ENCODE assay signal across 25 cellular contexts in genomic region chr15:67979281-67979680, GRCh38.
DNase-seq lines count a peak whose midpoint lies in the region; ATAC-seq and TF ChIP-seq lines count a peak whose summit lies in the region.
"Had no signal": no experiment of that assay in that cellular context is flagged by ENCODE, and none has a peak within 500 bp of the region (broad histone marks: within the 10 kb centered on the region; RNA-seq: fewer than 3 reads in every experiment).

No MANE protein-coding gene starts in this region.

- intact Hi-C loops in uterus (cut with DNase I; ENCODE audit: low total_unique reads) (no loop called here), heart right ventricle (cut with DNase I) (no loop called here)

- TF ChIP-seq CTCF in nephron (IDR thresholded peaks at IDR 0.05; ENCODE audit: unreplicated experiment in 3 of 3) (no peak), uterus (IDR thresholded peaks at IDR 0.05) (no peak), heart right ventricle (IDR thresholded peaks at IDR 0.05) (no peak)

- H3K27me3 ChIP-seq in thymus (ENCODE audit: control insufficient read depth, insufficient read depth) (no peaks in the 10 kb centered on the region), uterus (no peaks in the 10 kb centered on the region), heart right ventricle (no peaks in the 10 kb centered on the region)
- H3K27me3 ChIP-seq: BE2C, BLaER1 had no signal

- H3K4me3 ChIP-seq in thymus (ENCODE audit: low read length) (no peak overlapping the region), uterus (no peak overlapping the region), heart right ventricle (no peak overlapping the region)
- H3K4me3 ChIP-seq: BLaER1, GM12878 had no signal

- peak; percentile 7 for DNase-seq in islet precursor cell
- DNase-seq in uterus: no peak
- DNase-seq in NCI-H748 treated with DMSO at 0.1 percent for 48 hours (lab: John Stamatoyannopoulos, UW): no peak
- DNase-seq in heart right ventricle: no peak
- DNase-seq: 8988T; ACHN; BE2C; C1 segment of cervical spinal cord; CD4-positive, alpha-beta memory T cell; CD4-positive, CD25-positive, alpha-beta regulatory T cell; CD8-positive, alpha-beta memory T cell; COR-L47; DMS 273 treated with DMSO at 0.1 percent for 48 hours; DMS153; DMS53; DMS79; DND-41; EL; GDM1 had no signal

- no peaks in the 10 kb centered on the region for H3K36me3 ChIP-seq in thymus (ENCODE audit: control insufficient read depth, insufficient read depth)
- H3K36me3 ChIP-seq in uterus: no peaks in the 10 kb centered on the region
- no peaks in the 10 kb centered on the region for H3K36me3 ChIP-seq in heart right ventricle
- H3K36me3 ChIP-seq: BE2C, BLaER1 had no signal

- H3K9me3 ChIP-seq in thymus (ENCODE audit: control insufficient read depth) (no peaks in the 10 kb centered on the region), uterus (no peaks in the 10 kb centered on the region), heart right ventricle (peaks cover 0 to 14% (median 0%) of the 10 kb centered on the region in 11 donors)
- H3K9me3 ChIP-seq: BE2C, BLaER1 had no signal

- H3K4me1 ChIP-seq in thymus (ENCODE audit: control insufficient read depth, insufficient read depth, low read length): no peaks in the 10 kb centered on the region
- no peaks in the 10 kb centered on the region for H3K4me1 ChIP-seq in uterus
- H3K4me1 ChIP-seq in heart right ventricle: no peaks in the 10 kb centered on the region
- H3K4me1 ChIP-seq: BE2C, BLaER1 had no signal

- peaks cover 9% of the 10 kb centered on the region for H3K36me3 Mint-ChIP-seq in nephron (ENCODE audit: low read depth)
- H3K36me3 Mint-ChIP-seq: CD14-positive monocyte; CD4-positive, alpha-beta memory T cell; CD4-positive, CD25-positive, alpha-beta regulatory T cell had no signal

- no peak for TF ChIP-seq POLR2A in uterus (IDR thresholded peaks at IDR 0.05)

- peaks cover 14% of the 10 kb centered on the region for H3K9me3 Mint-ChIP-seq in nephron

- peak overlapping the region; percentile 18 for H3K27ac ChIP-seq in thymus (ENCODE audit: low read depth)
- no peak overlapping the region for H3K27ac ChIP-seq in uterus
- no peak overlapping the region for H3K27ac ChIP-seq in heart right ventricle
- H3K27ac ChIP-seq: BLaER1 had no signal

- ATAC-seq in HG03520 (IDR thresholded peaks at IDR 0.05; ENCODE audit: unreplicated experiment): no peak
- no peak for ATAC-seq in heart right ventricle
- ATAC-seq: GM12878 had no signal

- H3K4me3 Mint-ChIP-seq in nephron: no peak overlapping the region
- H3K4me3 Mint-ChIP-seq: CD14-positive monocyte; CD4-positive, alpha-beta memory T cell; CD4-positive, CD25-positive, alpha-beta regulatory T cell; CD8-positive, alpha-beta memory T cell had no signal

- H3K4me1 Mint-ChIP-seq in nephron: peaks cover 18% of the 10 kb centered on the region
- H3K4me1 Mint-ChIP-seq: CD14-positive monocyte; CD4-positive, alpha-beta memory T cell; CD4-positive, CD25-positive, alpha-beta regulatory T cell; CD8-positive, alpha-beta memory T cell had no signal

- H3K27ac Mint-ChIP-seq in nephron: peak overlapping the region; percentile 24 to 68 (median 49)
- H3K27ac Mint-ChIP-seq: CD14-positive monocyte; CD4-positive, alpha-beta memory T cell; CD4-positive, CD25-positive, alpha-beta regulatory T cell had no signal

- peaks cover 5% of the 10 kb centered on the region for H3K27me3 Mint-ChIP-seq in nephron (ENCODE audit: low read depth)
